ENCODE assay signal across 36 cellular contexts in genomic region chr9:95835398-95835797, GRCh38.
"Had no signal": no experiment of that assay in that cellular context is flagged by ENCODE, and none has a peak within 500 bp of the region (broad histone marks: within the 10 kb centered on the region; RNA-seq: fewer than 3 reads in every experiment).

No MANE protein-coding gene starts in this region.

- H3K27ac Mint-ChIP-seq: activated CD8-positive, alpha-beta T cell treated with anti-CD3 and anti-CD28 coated beads for 36 hours; activated naive CD4-positive, alpha-beta T cell treated with anti-CD3 and anti-CD28 coated beads for 36 hours; activated naive CD4-positive, alpha-beta T cell treated with anti-CD3 and anti-CD28 coated beads, Interleukin-2, amount 50 U/mL, for 24 hours; activated naive CD8-positive, alpha-beta T cell treated with anti-CD3 and anti-CD28 coated beads for 36 hours; activated naive CD8-positive, alpha-beta T cell treated with anti-CD3 and anti-CD28 coated beads, Interleukin-2, amount 50 U/mL, for 24 hours; activated T-helper 1 cell treated with anti-CD3 and anti-CD28 coated beads, Interleukin-12 subunit alpha, Interleukin-12 subunit beta, Interleukin-2, Interleukin-4 antibody, amounts not matched to agents 30 ng/mL and 10 ng/mL and 1 ng/mL, durations not matched to agents 14 hours and 24 hours and 36 hours; activated T-helper 2 cell treated with anti-CD3 and anti-CD28 coated beads, Interferon-gamma antibody, Interleukin-2, Interleukin-4, amounts not matched to agents 10 μg/mL and 5 μg/mL and 100 μg/mL, durations not matched to agents 14 hours and 24 hours and 36 hours; brain; dendritic cell treated with granulocyte-macrophage colony-stimulating factor and Interleukin-4, amounts not matched to agents 40 ng/mL and 50 ng/mL, for 4 days; endodermal cell; WTC11 had no signal

- H3K4me3 Mint-ChIP-seq: activated CD8-positive, alpha-beta T cell treated with anti-CD3 and anti-CD28 coated beads for 36 hours; activated naive CD4-positive, alpha-beta T cell treated with anti-CD3 and anti-CD28 coated beads for 36 hours; activated naive CD4-positive, alpha-beta T cell treated with anti-CD3 and anti-CD28 coated beads, Interleukin-2, amount 50 U/mL, for 24 hours; activated naive CD8-positive, alpha-beta T cell treated with anti-CD3 and anti-CD28 coated beads for 36 hours; activated naive CD8-positive, alpha-beta T cell treated with anti-CD3 and anti-CD28 coated beads, Interleukin-2, amount 50 U/mL, for 24 hours; activated T-helper 1 cell treated with anti-CD3 and anti-CD28 coated beads, Interleukin-12 subunit alpha, Interleukin-12 subunit beta, Interleukin-2, Interleukin-4 antibody, amounts not matched to agents 30 ng/mL and 10 ng/mL and 1 ng/mL, durations not matched to agents 14 hours and 24 hours and 36 hours; brain; dendritic cell treated with granulocyte-macrophage colony-stimulating factor and Interleukin-4, amounts not matched to agents 40 ng/mL and 50 ng/mL, for 4 days; endodermal cell; WTC11 had no signal

- H3K4me1 ChIP-seq: breast epithelium, colonic mucosa, foreskin keratinocyte had no signal

- DNase-seq: activated CD4-positive, alpha-beta T cell treated with anti-CD3 and anti-CD28 coated beads for 1 hour; activated CD4-positive, alpha-beta T cell treated with anti-CD3 and anti-CD28 coated beads for 4 hours; activated CD4-positive, alpha-beta T cell treated with anti-CD3 and anti-CD28 coated beads, Interleukin-2, amount 50 U/mL, for 1 hour; activated CD4-positive, alpha-beta T cell treated with anti-CD3 and anti-CD28 coated beads, Interleukin-2, amount 50 U/mL, for 48 hours; activated CD8-positive, alpha-beta memory T cell treated with anti-CD3 and anti-CD28 coated beads for 24 hours; activated CD8-positive, alpha-beta T cell treated with anti-CD3 and anti-CD28 coated beads for 36 hours; activated effector memory CD4-positive, alpha-beta T cell treated with anti-CD3 and anti-CD28 coated beads, Interleukin-2, amount 50 U/mL, for 16 hours; activated naive CD4-positive, alpha-beta T cell treated with anti-CD3 and anti-CD28 coated beads for 36 hours; activated naive CD8-positive, alpha-beta T cell treated with anti-CD3 and anti-CD28 coated beads for 36 hours; activated naive CD8-positive, alpha-beta T cell treated with anti-CD3 and anti-CD28 coated beads, Interleukin-2, amount 50 U/mL, for 24 hours; activated T-cell treated with anti-CD3 and anti-CD28 coated beads, Interleukin-2, amount 50 U/mL, for 1 hour; activated T-cell treated with anti-CD3 and anti-CD28 coated beads, Interleukin-2, amount 50 U/mL, for 48 hours; adrenal gland; amygdala; aorta; central memory CD4-positive, alpha-beta T cell; cerebellar nuclear complex; colonic mucosa; dorsolateral prefrontal cortex; effector memory CD4-positive, alpha-beta T cell; endodermal cell; erythroblast; foreskin keratinocyte; gastrocnemius medialis; glutamatergic neuron; heart left ventricle; T-helper 2 cell had no signal

- H3K9me3 Mint-ChIP-seq: activated CD8-positive, alpha-beta T cell treated with anti-CD3 and anti-CD28 coated beads for 36 hours; activated naive CD4-positive, alpha-beta T cell treated with anti-CD3 and anti-CD28 coated beads for 36 hours; activated naive CD4-positive, alpha-beta T cell treated with anti-CD3 and anti-CD28 coated beads, Interleukin-2, amount 50 U/mL, for 24 hours; activated naive CD8-positive, alpha-beta T cell treated with anti-CD3 and anti-CD28 coated beads for 36 hours; activated naive CD8-positive, alpha-beta T cell treated with anti-CD3 and anti-CD28 coated beads, Interleukin-2, amount 50 U/mL, for 24 hours; activated T-helper 2 cell treated with anti-CD3 and anti-CD28 coated beads, Interferon-gamma antibody, Interleukin-2, Interleukin-4, amounts not matched to agents 10 μg/mL and 5 μg/mL and 100 μg/mL, durations not matched to agents 14 hours and 24 hours and 36 hours; dendritic cell treated with granulocyte-macrophage colony-stimulating factor and Interleukin-4, amounts not matched to agents 40 ng/mL and 50 ng/mL, for 4 days; endodermal cell; WTC11 had no signal

- H3K4me1 Mint-ChIP-seq: WTC11 had no signal

- H3K4me3 ChIP-seq: adrenal gland, breast epithelium, cardiac muscle cell, colonic mucosa, dorsolateral prefrontal cortex, esophagus muscularis mucosa, gastrocnemius medialis, heart left ventricle had no signal

- H3K9me3 ChIP-seq: adrenal gland, breast epithelium, colonic mucosa, esophagus muscularis mucosa, gastrocnemius medialis, heart left ventricle had no signal

- H3K27me3 ChIP-seq: adrenal gland, breast epithelium, cardiac muscle cell, colonic mucosa, dorsolateral prefrontal cortex, esophagus muscularis mucosa, foreskin keratinocyte, gastrocnemius medialis, heart left ventricle had no signal

- H3K27me3 Mint-ChIP-seq: activated CD8-positive, alpha-beta T cell treated with anti-CD3 and anti-CD28 coated beads for 36 hours; activated naive CD4-positive, alpha-beta T cell treated with anti-CD3 and anti-CD28 coated beads, Interleukin-2, amount 50 U/mL, for 24 hours; activated naive CD8-positive, alpha-beta T cell treated with anti-CD3 and anti-CD28 coated beads for 36 hours; activated naive CD8-positive, alpha-beta T cell treated with anti-CD3 and anti-CD28 coated beads, Interleukin-2, amount 50 U/mL, for 24 hours; brain; dendritic cell treated with granulocyte-macrophage colony-stimulating factor and Interleukin-4, amounts not matched to agents 40 ng/mL and 50 ng/mL, for 4 days had no signal

- H3K36me3 Mint-ChIP-seq: activated naive CD8-positive, alpha-beta T cell treated with anti-CD3 and anti-CD28 coated beads for 36 hours; brain; WTC11 had no signal

- H3K36me3 ChIP-seq: adrenal gland, breast epithelium, cardiac muscle cell, colonic mucosa, esophagus muscularis mucosa, gastrocnemius medialis, heart left ventricle had no signal

- H3K27ac ChIP-seq: adrenal gland, breast epithelium, cardiac muscle cell, colonic mucosa, dorsolateral prefrontal cortex, esophagus muscularis mucosa, foreskin keratinocyte, gastrocnemius medialis, heart left ventricle had no signal
